ENCODE assay signal across 2 cellular contexts in genomic region chr4:99120501-99120900, GRCh38.
TF ChIP-seq lines count a peak whose summit lies in the region.

No MANE protein-coding gene starts in this region.

TF ChIP-seq in GM23338, 12 proteins besides CTCF, POLR2A, EP300 and RAD21:
- TF ChIP-seq, protein P1, sequence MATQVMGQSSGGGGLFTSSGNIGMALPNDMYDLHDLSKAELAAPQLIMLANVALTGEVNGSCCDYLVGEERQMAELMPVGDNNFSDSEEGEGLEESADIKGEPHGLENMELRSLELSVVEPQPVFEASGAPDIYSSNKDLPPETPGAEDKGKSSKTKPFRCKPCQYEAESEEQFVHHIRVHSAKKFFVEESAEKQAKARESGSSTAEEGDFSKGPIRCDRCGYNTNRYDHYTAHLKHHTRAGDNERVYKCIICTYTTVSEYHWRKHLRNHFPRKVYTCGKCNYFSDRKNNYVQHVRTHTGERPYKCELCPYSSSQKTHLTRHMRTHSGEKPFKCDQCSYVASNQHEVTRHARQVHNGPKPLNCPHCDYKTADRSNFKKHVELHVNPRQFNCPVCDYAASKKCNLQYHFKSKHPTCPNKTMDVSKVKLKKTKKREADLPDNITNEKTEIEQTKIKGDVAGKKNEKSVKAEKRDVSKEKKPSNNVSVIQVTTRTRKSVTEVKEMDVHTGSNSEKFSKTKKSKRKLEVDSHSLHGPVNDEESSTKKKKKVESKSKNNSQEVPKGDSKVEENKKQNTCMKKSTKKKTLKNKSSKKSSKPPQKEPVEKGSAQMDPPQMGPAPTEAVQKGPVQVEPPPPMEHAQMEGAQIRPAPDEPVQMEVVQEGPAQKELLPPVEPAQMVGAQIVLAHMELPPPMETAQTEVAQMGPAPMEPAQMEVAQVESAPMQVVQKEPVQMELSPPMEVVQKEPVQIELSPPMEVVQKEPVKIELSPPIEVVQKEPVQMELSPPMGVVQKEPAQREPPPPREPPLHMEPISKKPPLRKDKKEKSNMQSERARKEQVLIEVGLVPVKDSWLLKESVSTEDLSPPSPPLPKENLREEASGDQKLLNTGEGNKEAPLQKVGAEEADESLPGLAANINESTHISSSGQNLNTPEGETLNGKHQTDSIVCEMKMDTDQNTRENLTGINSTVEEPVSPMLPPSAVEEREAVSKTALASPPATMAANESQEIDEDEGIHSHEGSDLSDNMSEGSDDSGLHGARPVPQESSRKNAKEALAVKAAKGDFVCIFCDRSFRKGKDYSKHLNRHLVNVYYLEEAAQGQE (IDR thresholded peaks at IDR 0.05; ENCODE audit: unreplicated experiment), result no peak
- TF ChIP-seq POLR2AphosphoS5 (IDR thresholded peaks at IDR 0.05; ENCODE audit: low read depth) (no peak), NANOG (IDR thresholded peaks at IDR 0.05; ENCODE audit: borderline replicate concordance) (no peak), ETS1 (IDR thresholded peaks at IDR 0.05) (no peak), STAT1 (IDR thresholded peaks at IDR 0.05; ENCODE audit: unreplicated experiment) (no peak), JUNB (IDR thresholded peaks at IDR 0.05; ENCODE audit: unreplicated experiment) (no peak), EZH2 (IDR thresholded peaks at IDR 0.05; ENCODE audit: low read depth, unreplicated experiment) (no peak), CREB1 (CRISPR knock-in tag; IDR thresholded peaks at IDR 0.05; ENCODE audit: low read depth) (no peak), EZH2phosphoT487 (IDR thresholded peaks at IDR 0.05; ENCODE audit: unreplicated experiment) (no peak), ZNF114 (CRISPR knock-in tag; IDR thresholded peaks at IDR 0.05) (no peak), ZNF331 (CRISPR knock-in tag; IDR thresholded peaks at IDR 0.05; ENCODE audit: low read depth) (no peak)
- TF ChIP-seq, protein P2, sequence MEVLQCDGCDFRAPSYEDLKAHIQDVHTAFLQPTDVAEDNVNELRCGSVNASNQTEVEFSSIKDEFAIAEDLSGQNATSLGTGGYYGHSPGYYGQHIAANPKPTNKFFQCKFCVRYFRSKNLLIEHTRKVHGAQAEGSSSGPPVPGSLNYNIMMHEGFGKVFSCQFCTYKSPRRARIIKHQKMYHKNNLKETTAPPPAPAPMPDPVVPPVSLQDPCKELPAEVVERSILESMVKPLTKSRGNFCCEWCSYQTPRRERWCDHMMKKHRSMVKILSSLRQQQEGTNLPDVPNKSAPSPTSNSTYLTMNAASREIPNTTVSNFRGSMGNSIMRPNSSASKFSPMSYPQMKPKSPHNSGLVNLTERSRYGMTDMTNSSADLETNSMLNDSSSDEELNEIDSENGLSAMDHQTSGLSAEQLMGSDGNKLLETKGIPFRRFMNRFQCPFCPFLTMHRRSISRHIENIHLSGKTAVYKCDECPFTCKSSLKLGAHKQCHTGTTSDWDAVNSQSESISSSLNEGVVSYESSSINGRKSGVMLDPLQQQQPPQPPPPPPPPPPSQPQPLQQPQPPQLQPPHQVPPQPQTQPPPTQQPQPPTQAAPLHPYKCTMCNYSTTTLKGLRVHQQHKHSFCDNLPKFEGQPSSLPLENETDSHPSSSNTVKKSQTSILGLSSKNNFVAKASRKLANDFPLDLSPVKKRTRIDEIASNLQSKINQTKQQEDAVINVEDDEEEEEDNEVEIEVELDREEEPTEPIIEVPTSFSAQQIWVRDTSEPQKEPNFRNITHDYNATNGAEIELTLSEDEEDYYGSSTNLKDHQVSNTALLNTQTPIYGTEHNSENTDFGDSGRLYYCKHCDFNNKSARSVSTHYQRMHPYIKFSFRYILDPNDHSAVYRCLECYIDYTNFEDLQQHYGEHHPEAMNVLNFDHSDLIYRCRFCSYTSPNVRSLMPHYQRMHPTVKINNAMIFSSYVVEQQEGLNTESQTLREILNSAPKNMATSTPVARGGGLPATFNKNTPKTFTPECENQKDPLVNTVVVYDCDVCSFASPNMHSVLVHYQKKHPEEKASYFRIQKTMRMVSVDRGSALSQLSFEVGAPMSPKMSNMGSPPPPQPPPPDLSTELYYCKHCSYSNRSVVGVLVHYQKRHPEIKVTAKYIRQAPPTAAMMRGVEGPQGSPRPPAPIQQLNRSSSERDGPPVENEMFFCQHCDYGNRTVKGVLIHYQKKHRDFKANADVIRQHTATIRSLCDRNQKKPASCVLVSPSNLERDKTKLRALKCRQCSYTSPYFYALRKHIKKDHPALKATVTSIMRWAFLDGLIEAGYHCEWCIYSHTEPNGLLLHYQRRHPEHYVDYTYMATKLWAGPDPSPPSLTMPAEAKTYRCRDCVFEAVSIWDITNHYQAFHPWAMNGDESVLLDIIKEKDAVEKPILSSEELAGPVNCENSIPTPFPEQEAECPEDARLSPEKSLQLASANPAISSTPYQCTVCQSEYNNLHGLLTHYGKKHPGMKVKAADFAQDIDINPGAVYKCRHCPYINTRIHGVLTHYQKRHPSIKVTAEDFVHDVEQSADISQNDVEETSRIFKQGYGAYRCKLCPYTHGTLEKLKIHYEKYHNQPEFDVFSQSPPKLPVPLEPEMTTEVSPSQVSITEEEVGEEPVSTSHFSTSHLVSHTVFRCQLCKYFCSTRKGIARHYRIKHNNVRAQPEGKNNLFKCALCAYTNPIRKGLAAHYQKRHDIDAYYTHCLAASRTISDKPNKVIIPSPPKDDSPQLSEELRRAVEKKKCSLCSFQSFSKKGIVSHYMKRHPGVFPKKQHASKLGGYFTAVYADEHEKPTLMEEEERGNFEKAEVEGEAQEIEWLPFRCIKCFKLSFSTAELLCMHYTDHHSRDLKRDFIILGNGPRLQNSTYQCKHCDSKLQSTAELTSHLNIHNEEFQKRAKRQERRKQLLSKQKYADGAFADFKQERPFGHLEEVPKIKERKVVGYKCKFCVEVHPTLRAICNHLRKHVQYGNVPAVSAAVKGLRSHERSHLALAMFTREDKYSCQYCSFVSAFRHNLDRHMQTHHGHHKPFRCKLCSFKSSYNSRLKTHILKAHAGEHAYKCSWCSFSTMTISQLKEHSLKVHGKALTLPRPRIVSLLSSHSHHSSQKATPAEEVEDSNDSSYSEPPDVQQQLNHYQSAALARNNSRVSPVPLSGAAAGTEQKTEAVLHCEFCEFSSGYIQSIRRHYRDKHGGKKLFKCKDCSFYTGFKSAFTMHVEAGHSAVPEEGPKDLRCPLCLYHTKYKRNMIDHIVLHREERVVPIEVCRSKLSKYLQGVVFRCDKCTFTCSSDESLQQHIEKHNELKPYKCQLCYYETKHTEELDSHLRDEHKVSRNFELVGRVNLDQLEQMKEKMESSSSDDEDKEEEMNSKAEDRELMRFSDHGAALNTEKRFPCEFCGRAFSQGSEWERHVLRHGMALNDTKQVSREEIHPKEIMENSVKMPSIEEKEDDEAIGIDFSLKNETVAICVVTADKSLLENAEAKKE (CRISPR knock-in tag; IDR thresholded peaks at IDR 0.05), result no peak

TF ChIP-seq in WTC11, 78 proteins besides CTCF, POLR2A, EP300 and RAD21 (continued from another document):
- TF ChIP-seq ETV6 (CRISPR knock-in tag; IDR thresholded peaks at IDR 0.05) (no peak), NR2C2 (CRISPR knock-in tag; IDR thresholded peaks at IDR 0.05) (no peak), FOXP1 (CRISPR knock-in tag; IDR thresholded peaks at IDR 0.05; ENCODE audit: borderline replicate concordance) (no peak), ELF4 (CRISPR knock-in tag; IDR thresholded peaks at IDR 0.05; ENCODE audit: low read depth) (no peak), MXD4 (CRISPR knock-in tag; IDR thresholded peaks at IDR 0.05; ENCODE audit: borderline replicate concordance) (no peak), ATF2 (CRISPR knock-in tag; IDR thresholded peaks at IDR 0.05; ENCODE audit: borderline replicate concordance, low read depth) (no peak), ZNF232 (CRISPR knock-in tag; IDR thresholded peaks at IDR 0.05) (no peak), FOXJ3 (CRISPR knock-in tag; IDR thresholded peaks at IDR 0.05; ENCODE audit: borderline replicate concordance) (no peak), ZNF121 (CRISPR knock-in tag; IDR thresholded peaks at IDR 0.05) (no peak)
- TF ChIP-seq, protein P3, sequence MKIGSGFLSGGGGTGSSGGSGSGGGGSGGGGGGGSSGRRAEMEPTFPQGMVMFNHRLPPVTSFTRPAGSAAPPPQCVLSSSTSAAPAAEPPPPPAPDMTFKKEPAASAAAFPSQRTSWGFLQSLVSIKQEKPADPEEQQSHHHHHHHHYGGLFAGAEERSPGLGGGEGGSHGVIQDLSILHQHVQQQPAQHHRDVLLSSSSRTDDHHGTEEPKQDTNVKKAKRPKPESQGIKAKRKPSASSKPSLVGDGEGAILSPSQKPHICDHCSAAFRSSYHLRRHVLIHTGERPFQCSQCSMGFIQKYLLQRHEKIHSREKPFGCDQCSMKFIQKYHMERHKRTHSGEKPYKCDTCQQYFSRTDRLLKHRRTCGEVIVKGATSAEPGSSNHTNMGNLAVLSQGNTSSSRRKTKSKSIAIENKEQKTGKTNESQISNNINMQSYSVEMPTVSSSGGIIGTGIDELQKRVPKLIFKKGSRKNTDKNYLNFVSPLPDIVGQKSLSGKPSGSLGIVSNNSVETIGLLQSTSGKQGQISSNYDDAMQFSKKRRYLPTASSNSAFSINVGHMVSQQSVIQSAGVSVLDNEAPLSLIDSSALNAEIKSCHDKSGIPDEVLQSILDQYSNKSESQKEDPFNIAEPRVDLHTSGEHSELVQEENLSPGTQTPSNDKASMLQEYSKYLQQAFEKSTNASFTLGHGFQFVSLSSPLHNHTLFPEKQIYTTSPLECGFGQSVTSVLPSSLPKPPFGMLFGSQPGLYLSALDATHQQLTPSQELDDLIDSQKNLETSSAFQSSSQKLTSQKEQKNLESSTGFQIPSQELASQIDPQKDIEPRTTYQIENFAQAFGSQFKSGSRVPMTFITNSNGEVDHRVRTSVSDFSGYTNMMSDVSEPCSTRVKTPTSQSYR (CRISPR knock-in tag; IDR thresholded peaks at IDR 0.05), result no peak
